In the genomic region with DNA sequence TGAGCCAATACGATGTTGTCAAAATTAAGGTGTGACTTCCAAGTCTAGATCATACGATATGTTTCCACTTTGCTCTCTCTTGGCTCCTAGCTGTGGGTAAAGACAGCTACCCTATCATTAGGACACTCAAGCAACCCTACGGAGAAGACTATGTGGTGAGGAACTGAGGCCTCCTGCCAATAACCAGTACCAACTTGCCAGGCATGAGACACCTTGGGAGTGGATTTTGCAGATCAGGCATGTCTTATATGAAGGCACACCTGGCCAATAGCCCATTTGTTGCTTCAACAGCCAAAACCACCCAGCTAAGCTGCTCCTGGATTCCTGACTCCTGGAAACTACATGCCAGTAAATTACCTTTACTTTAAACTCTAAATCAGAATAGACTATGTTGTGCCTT, we compare ENCODE assay signal across 15 cellular contexts.
DNase-seq lines count a peak whose midpoint lies in the region; ATAC-seq, FAIRE-seq and TF ChIP-seq lines count a peak whose summit lies in the region.
"Had no signal": no experiment of that assay in that cellular context is flagged by ENCODE, and none has a peak within 500 bp of the region (broad histone marks: within the 10 kb centered on the region; RNA-seq: fewer than 3 reads in every experiment).

No MANE protein-coding gene starts in this region.

- H3K9me3 Mint-ChIP-seq in MCF 10A (ENCODE audit: unreplicated experiment), result no peaks in the 10 kb centered on the region
- peaks cover 0 to 2% (median 0%) of the 10 kb centered on the region in 6 donors for H3K9me3 Mint-ChIP-seq in immature natural killer cell
- H3K9me3 Mint-ChIP-seq: GM23338 had no signal

- BruUV-seq in MCF 10A (replicated peaks; lab: Mats Ljungman, UMichigan), result no TSS peak

- H3K9me1 ChIP-seq in keratinocyte (ENCODE audit: control insufficient read depth, extremely low read depth, insufficient read depth, low read length), result no peaks in the 10 kb centered on the region

- no peaks in the 10 kb centered on the region for H3K9me3 ChIP-seq in MG63
- no peaks in the 10 kb centered on the region for H3K9me3 ChIP-seq in keratinocyte (ENCODE audit: control insufficient read depth, low read depth, low read length)
- H3K9me3 ChIP-seq in heart left ventricle, result no peaks in the 10 kb centered on the region
- H3K9me3 ChIP-seq: Caco-2 had no signal

- no peaks in the 10 kb centered on the region for H3K79me2 ChIP-seq in keratinocyte (ENCODE audit: control insufficient read depth, insufficient read depth, low read length)

- peak overlapping the region; percentile 28 for H2AFZ ChIP-seq in keratinocyte (ENCODE audit: control insufficient read depth, low read length)
- H2AFZ ChIP-seq: GM23338 had no signal

- no peak for ATAC-seq in heart left ventricle
- ATAC-seq in omental fat pad (ENCODE audit: low FRiP score), result no peak
- ATAC-seq: GM23338 had no signal

- H3K4me3 Mint-ChIP-seq in MCF 10A (ENCODE audit: unreplicated experiment) (no peak overlapping the region), immature natural killer cell (no peak overlapping the region)
- H3K4me3 Mint-ChIP-seq: GM23338 had no signal

- no peaks in the 10 kb centered on the region for H3K27me3 ChIP-seq in MG63
- no peaks in the 10 kb centered on the region for H3K27me3 ChIP-seq in keratinocyte (ENCODE audit: control insufficient read depth, extremely low read depth, insufficient read depth, low read length)
- peaks cover 0 to 4% (median 0%) of the 10 kb centered on the region in 9 donors for H3K27me3 ChIP-seq in heart left ventricle

- H3K4me1 ChIP-seq in keratinocyte (ENCODE audit: control insufficient read depth, extremely low read depth, insufficient read depth, low read length) (peaks cover 29% of the 10 kb centered on the region), heart left ventricle (peaks cover 0 to 16% (median 0%) of the 10 kb centered on the region in 12 donors)
- H3K4me1 ChIP-seq: Caco-2 had no signal

- H3K36me3 Mint-ChIP-seq in MCF 10A (ENCODE audit: insufficient read depth, unreplicated experiment) (no peaks in the 10 kb centered on the region), immature natural killer cell (no peaks in the 10 kb centered on the region)

- FAIRE-seq in keratinocyte (lab: Jason Lieb, UNC), result peak; percentile 96

- H3K4me3 ChIP-seq in MG63, result no peak overlapping the region
- H3K4me3 ChIP-seq in keratinocyte (ENCODE audit: control insufficient read depth in 2 of 3, extremely low read depth in 1 of 3, insufficient read depth in 2 of 3, low read depth in 1 of 3, low read length in 3 of 3), result no peak overlapping the region
- no peak overlapping the region for H3K4me3 ChIP-seq in heart left ventricle
- H3K4me3 ChIP-seq: GM23338 had no signal

- 75 to 89% (median 80%) methylated on average over 3 of the region's 3 CpGs for WGBS in heart left ventricle, 4 donors

- no peak overlapping the region for H3K9ac ChIP-seq in keratinocyte (ENCODE audit: control insufficient read depth, extremely low read depth, insufficient read depth, low read length)

- H3K27me3 Mint-ChIP-seq in MCF 10A (ENCODE audit: insufficient read depth, unreplicated experiment) (no peaks in the 10 kb centered on the region), immature natural killer cell (ENCODE audit: low read depth in 3 of 3) (peaks cover 1 to 2% (median 2%) of the 10 kb centered on the region in 3 donors)

- no peak for TF ChIP-seq CTCF in MCF 10A (IDR thresholded peaks at IDR 0.05; ENCODE audit: unreplicated experiment)
- no peak for TF ChIP-seq CTCF in keratinocyte (optimal IDR thresholded peaks at IDR 0.05 in 1 of 3, IDR thresholded peaks at IDR 0.05 in 1 of 3, conservative IDR thresholded peaks at IDR 0.05 in 1 of 3; ENCODE audit: extremely low read depth in 1 of 3, insufficient read depth in 2 of 3, low read length in 3 of 3)
- TF ChIP-seq CTCF in heart left ventricle (IDR thresholded peaks at IDR 0.05), result no peak
- TF ChIP-seq CTCF in omental fat pad (IDR thresholded peaks at IDR 0.05), result no peak

- peak; percentile 54 for DNase-seq in DMS79 treated with DMSO at 0.1 percent for 48 hours (lab: John Stamatoyannopoulos, UW)
- DNase-seq in MG63, result peak; percentile 24
- DNase-seq in MCF 10A (ENCODE audit: unreplicated experiment), result peak; percentile 90
- DNase-seq in keratinocyte (ENCODE audit: low read depth, low spot score), result peak; percentile 86
- DNase-seq in heart left ventricle, result no peak
- DNase-seq in NCI-H1930 (lab: John Stamatoyannopoulos, UW), result no peak
- no peak for DNase-seq in omental fat pad (ENCODE audit: low spot score)
- DNase-seq in immature natural killer cell, result no peak
- DNase-seq: Caco-2, KBM-7, NCI-H1092, NCI-H146, NCI-H524, OCI-M1 had no signal

- H3K27ac ChIP-seq in keratinocyte (ENCODE audit: control insufficient read depth, insufficient read depth, low read length), result peak overlapping the region; percentile 6
- no peak overlapping the region for H3K27ac ChIP-seq in heart left ventricle

- TF ChIP-seq POLR2A in heart left ventricle (IDR thresholded peaks at IDR 0.05), result no peak

- H4K20me1 ChIP-seq in keratinocyte (ENCODE audit: control insufficient read depth, extremely low read depth, insufficient read depth, low read length), result no peaks in the 10 kb centered on the region

- CTCF ChIA-PET in MCF 10A (lab: Yijun Ruan, JAX), result interaction anchor here (0.6 to 3.2 kb wide), 16 partner anchors 13 to 1049 kb away, joined by 3 to 10 read pairs (median 4); a partner anchor contains a TSS

- H3K4me1 Mint-ChIP-seq in MCF 10A (ENCODE audit: insufficient read depth, unreplicated experiment), result peaks cover 28% of the 10 kb centered on the region
- no peaks in the 10 kb centered on the region for H3K4me1 Mint-ChIP-seq in immature natural killer cell

- H3K36me3 ChIP-seq in MG63 (no peaks in the 10 kb centered on the region), keratinocyte (ENCODE audit: control insufficient read depth in 2 of 2, extremely low read depth in 1 of 2, insufficient read depth in 2 of 2, low read length in 2 of 2) (no peaks in the 10 kb centered on the region), heart left ventricle (no peaks in the 10 kb centered on the region)

- H3K27ac Mint-ChIP-seq in MCF 10A (ENCODE audit: low read depth, unreplicated experiment) (peak overlapping the region; percentile 2), immature natural killer cell (no peak overlapping the region)
- H3K27ac Mint-ChIP-seq: GM23338 had no signal

- dilution Hi-C loops in keratinocyte (cut with MboI; ENCODE audit: extremely low pct_ligation_motif_present, low sequenced_read_pairs), result no loop called here

- POLR2A ChIA-PET in MCF 10A (lab: Yijun Ruan, JAX), result interaction anchor here (0.5 to 5.3 kb wide), 20 partner anchors 10 to 1662 kb away, joined by 3 to 49 read pairs (median 4); a partner anchor contains a TSS

- H3K4me2 ChIP-seq in keratinocyte (ENCODE audit: control insufficient read depth, extremely low read depth, insufficient read depth, low read depth, low read length), result peak overlapping the region; percentile 43
- H3K4me2 ChIP-seq: GM23338 had no signal

- intact Hi-C loops in MCF 10A (cut with micrococcal nuclease) (no loop called here), heart left ventricle (cut with DNase I) (no loop called here)

Comparison
In these comparisons a context has a peak if more than half of its experiments do, and no peak if none do; other contexts are left out.
1. DNase-seq: peak in DMS79 treated with DMSO at 0.1 percent for 48 hours (single experiment), MG63 (single experiment), MCF 10A (single experiment) and keratinocyte (single experiment); none in heart left ventricle (0 of 5), NCI-H1930 (0 of 2), omental fat pad (single experiment) and immature natural killer cell (0 of 3).